In genomic region chr16:30372037-30372712, GRCh38 we compare ENCODE assay signal across 9 cellular contexts. TPM values are rescaled to one million over a fixed set of nuclear protein-coding genes. Genes with fewer than 3 reads are reported as not detected.
A peak's percentile ranks its signal among the peaks of the same experiment; 100 is the strongest.
DNase-seq lines count a peak whose midpoint lies in the region; ATAC-seq and TF ChIP-seq lines count a peak whose summit lies in the region.
"Had no signal": no experiment of that assay in that cellular context is flagged by ENCODE, and none has a peak within 500 bp of the region (broad histone marks: within the 10 kb centered on the region; RNA-seq: fewer than 3 reads in every experiment).

No MANE protein-coding gene starts in this region.

- H3F3A ChIP-seq in neural progenitor cell (ENCODE audit: low read depth) = peaks cover 22% of the 10 kb centered on the region

- peaks cover 48% of the 10 kb centered on the region for H3K36me3 Mint-ChIP-seq in Calu3 (ENCODE audit: insufficient read depth, unreplicated experiment)
- peaks cover 3% of the 10 kb centered on the region for H3K36me3 Mint-ChIP-seq in neural progenitor cell

- peak overlapping the region; percentile 77 for H3K4me2 ChIP-seq in Karpas-422 (ENCODE audit: low read depth, low read length, poor library complexity, severe bottlenecking)
- H3K4me2 ChIP-seq in neural progenitor cell = no peak overlapping the region

- peaks cover 40% of the 10 kb centered on the region for H3K4me1 ChIP-seq in Karpas-422 (ENCODE audit: low read length)
- H3K4me1 ChIP-seq in neural progenitor cell = peaks cover 31% of the 10 kb centered on the region

- H3K9me3 ChIP-seq in Karpas-422 (ENCODE audit: low read length) (no peaks in the 10 kb centered on the region), neural progenitor cell (ENCODE audit: low read depth) (no peaks in the 10 kb centered on the region)
- H3K9me3 ChIP-seq: testis had no signal

- H3K4me3 Mint-ChIP-seq in Calu3 (ENCODE audit: low read depth, unreplicated experiment) = peak overlapping the region; percentile 86
- H3K4me3 Mint-ChIP-seq in neural progenitor cell = peak overlapping the region; percentile 86

- no peaks in the 10 kb centered on the region for H3K27me3 ChIP-seq in Karpas-422 (ENCODE audit: low read length)
- no peaks in the 10 kb centered on the region for H3K27me3 ChIP-seq in neural progenitor cell
- H3K27me3 ChIP-seq: testis had no signal

- H3K36me3 ChIP-seq in Karpas-422 (ENCODE audit: insufficient read depth, low read length) (no peaks in the 10 kb centered on the region), neural progenitor cell (no peaks in the 10 kb centered on the region)

- H3K4me1 Mint-ChIP-seq in Calu3 (ENCODE audit: low read depth, unreplicated experiment) (peaks cover 40% of the 10 kb centered on the region), neural progenitor cell (peaks cover 40% of the 10 kb centered on the region)

- H3K4me3 ChIP-seq in Karpas-422 (ENCODE audit: low read length) (peak overlapping the region; percentile 64; the same call in 1 of the 2 replicates), neural progenitor cell (no peak overlapping the region)
- H3K4me3 ChIP-seq: lung had no signal

- H3K27me3 Mint-ChIP-seq in Calu3 (ENCODE audit: unreplicated experiment) (peaks cover 14% of the 10 kb centered on the region), neural progenitor cell (ENCODE audit: insufficient read depth, low read depth) (peaks cover 3% of the 10 kb centered on the region)

- peak overlapping the region; percentile 9; the same call in 1 of the 2 replicates for H2AFZ ChIP-seq in Karpas-422 (ENCODE audit: low read length)
- no peak overlapping the region for H2AFZ ChIP-seq in neural progenitor cell (replicated peaks)

- no peaks in the 10 kb centered on the region for H3K9me3 Mint-ChIP-seq in Calu3 (ENCODE audit: low read depth, unreplicated experiment)
- no peaks in the 10 kb centered on the region for H3K9me3 Mint-ChIP-seq in neural progenitor cell

- peaks cover 27% of the 10 kb centered on the region for H3K79me2 ChIP-seq in Karpas-422 (ENCODE audit: low read length)
- H3K79me2 ChIP-seq in neural progenitor cell (ENCODE audit: low read depth) = peaks cover 27% of the 10 kb centered on the region

- intact Hi-C loops in Calu3 (cut with micrococcal nuclease; ENCODE audit: unreplicated experiment) = no loop called here

- peaks cover 22% of the 10 kb centered on the region for H4K20me1 ChIP-seq in Karpas-422 (ENCODE audit: insufficient read depth, low read depth, low read length)
- peaks cover 26% of the 10 kb centered on the region for H4K20me1 ChIP-seq in neural progenitor cell (ENCODE audit: low read depth)

- peak overlapping the region; percentile 70 for H3K9ac ChIP-seq in Karpas-422 (ENCODE audit: low read length)
- H3K9ac ChIP-seq in neural progenitor cell = no peak overlapping the region

- TF ChIP-seq CTCF in Calu3 (IDR thresholded peaks at IDR 0.05; ENCODE audit: unreplicated experiment) (no peak), neural progenitor cell (IDR thresholded peaks at IDR 0.05) (no peak)

- CTCF ChIA-PET in Calu3 (lab: Charles Lee) = interaction anchor here (0.5 to 2.2 kb wide), 3 partner anchors 37 to 237 kb away, joined by 3 to 21 read pairs (median 5); no protein-coding TSS in a partner anchor

- no peaks in the 10 kb centered on the region for H3K9me2 ChIP-seq in Karpas-422 (replicated peaks; ENCODE audit: insufficient read depth, low read length)

- ATAC-seq in GM21723 (IDR thresholded peaks at IDR 0.05; ENCODE audit: unreplicated experiment) = no peak

- H3K27ac ChIP-seq in Karpas-422 (ENCODE audit: low read length) = peak overlapping the region; percentile 84
- peak overlapping the region; percentile 98 for H3K27ac ChIP-seq in caudate nucleus (ENCODE audit: low read depth, low read length)
- H3K27ac ChIP-seq in neural progenitor cell = no peak overlapping the region

- no peak for DNase-seq in Calu3
- peak; percentile 52 for DNase-seq in Karpas-422
- no peak for DNase-seq in caudate nucleus (lab: John Stamatoyannopoulos, UW)
- no peak for DNase-seq in neural progenitor cell (ENCODE audit: low spot score)
- no peak for DNase-seq in stimulated activated CD4-positive, alpha-beta T cell treated with anti-CD3 and anti-CD28 coated beads, Interleukin-4, amount 100 ng/mL, for 4 hours
- no peak for DNase-seq in NCI-H69 (lab: John Stamatoyannopoulos, UW)
- DNase-seq: testis had no signal

- BruUV-seq in Calu3 (replicated peaks; lab: Mats Ljungman, UMichigan) = no TSS peak

- H3K27ac Mint-ChIP-seq in Calu3 (ENCODE audit: unreplicated experiment) = peak overlapping the region; percentile 99
- H3K27ac Mint-ChIP-seq in neural progenitor cell = peak overlapping the region; percentile 1

RNA-seq across cellular contexts. Expression of gene TBC1D10B, which starts 1.9 kb away (rescaled TPM):
- 66.4 and 69.5 TPM in 2 replicates for total RNA-seq in Calu3 (2022)
- 31.2 and 45.5 TPM in 2 replicates for total RNA-seq in Karpas-422 (2014; rRNA removed; shearing (Covaris generic); ENCODE audit: low replicate concordance)
- 8.2 and 23.4 TPM in 2 replicates for total RNA-seq in neural progenitor cell (ENCODE audit: low replicate concordance)

RNA-seq across cellular contexts. Expression of gene MYL11, which starts 2.4 kb away (rescaled TPM):
- total RNA-seq in Calu3 (2022) = not detected in 2 replicates
- not detected in 2 replicates for total RNA-seq in Karpas-422 (2014; rRNA removed; shearing (Covaris generic); ENCODE audit: low replicate concordance)
- total RNA-seq in neural progenitor cell (ENCODE audit: low replicate concordance) = 0.68 and 4.1 TPM in 2 replicates
- total RNA-seq: lung had no signal

RNA-seq across cellular contexts. Expression of gene SEPTIN1, which starts 10.2 kb away (rescaled TPM):
- total RNA-seq in Calu3 (2022) (1.5 and 1.9 TPM in 2 replicates), neural progenitor cell (ENCODE audit: low replicate concordance) (1.1 TPM in 1 of 2 replicates, not detected in the other)
- total RNA-seq in Karpas-422 (2014; rRNA removed; shearing (Covaris generic); ENCODE audit: low replicate concordance) = 64.1 and 117 TPM in 2 replicates

RNA-seq across cellular contexts. Expression of gene CD2BP2, which starts 17.1 kb away (rescaled TPM):
- total RNA-seq in Calu3 (2022) (65.8 and 82.6 TPM in 2 replicates), neural progenitor cell (ENCODE audit: low replicate concordance) (30.4 and 55.1 TPM in 2 replicates)
- total RNA-seq in Karpas-422 (2014; rRNA removed; shearing (Covaris generic); ENCODE audit: low replicate concordance) = 45.4 and 65.1 TPM in 2 replicates

RNA-seq across cellular contexts. Expression of gene ZNF48, which starts 23.0 kb away (rescaled TPM):
- total RNA-seq in Calu3 (2022) = 21.2 and 24.8 TPM in 2 replicates
- total RNA-seq in Karpas-422 (2014; rRNA removed; shearing (Covaris generic); ENCODE audit: low replicate concordance) = 18.2 and 20.5 TPM in 2 replicates
- total RNA-seq in neural progenitor cell (ENCODE audit: low replicate concordance) = 39.3 and 41.8 TPM in 2 replicates

Comparison
In these comparisons a context has a peak if more than half of its experiments do, and no peak if none do; other contexts are left out.
1. RNA of gene SEPTIN1, which starts 10.2 kb away (total RNA-seq): 64.1 to 117 TPM in Karpas-422; 1.5 to 1.9 TPM in Calu3 and 1.1 TPM in neural progenitor cell; every median in the first group is over 10 times any median in the second.